ENCODE assay signal across 21 cellular contexts in genomic region chr7:146478975-146479492, GRCh38.
A peak's percentile ranks its signal among the peaks of the same experiment; 100 is the strongest.
DNase-seq lines count a peak whose midpoint lies in the region; ATAC-seq and TF ChIP-seq lines count a peak whose summit lies in the region.
"Had no signal": no experiment of that assay in that cellular context is flagged by ENCODE, and none has a peak within 500 bp of the region (broad histone marks: within the 10 kb centered on the region; RNA-seq: fewer than 3 reads in every experiment).

No MANE protein-coding gene starts in this region.

- H3K9me3 Mint-ChIP-seq in activated naive CD4-positive, alpha-beta T cell treated with anti-CD3 and anti-CD28 coated beads for 36 hours, result peaks cover 2% of the 10 kb centered on the region

- H3K36me3 ChIP-seq in osteoblast (ENCODE audit: insufficient read depth, low read length) (no peaks in the 10 kb centered on the region), aorta (ENCODE audit: control insufficient read depth in 1 of 2, insufficient read depth in 2 of 2, low read length in 1 of 2) (no peaks in the 10 kb centered on the region)
- H3K36me3 ChIP-seq: SJSA1 had no signal

- no peaks in the 10 kb centered on the region for H3K36me3 Mint-ChIP-seq in activated naive CD4-positive, alpha-beta T cell treated with anti-CD3 and anti-CD28 coated beads for 36 hours (ENCODE audit: low read depth)
- H3K36me3 Mint-ChIP-seq: CD8-positive, alpha-beta memory T cell had no signal

- no peaks in the 10 kb centered on the region for H3K4me1 Mint-ChIP-seq in activated naive CD4-positive, alpha-beta T cell treated with anti-CD3 and anti-CD28 coated beads for 36 hours (ENCODE audit: low read depth)
- H3K4me1 Mint-ChIP-seq: CD8-positive, alpha-beta memory T cell had no signal

- DNase-seq in NCI-H2029 (lab: John Stamatoyannopoulos, UW) (peak; percentile 33), NCI-H2029 treated with DMSO at 0.1 percent for 48 hours (lab: John Stamatoyannopoulos, UW) (no peak), DMS153 treated with DMSO at 0.1 percent for 48 hours (lab: John Stamatoyannopoulos, UW; ENCODE audit: unreplicated experiment) (peak; percentile 18), NCI-H69 (lab: John Stamatoyannopoulos, UW) (peak; percentile 26), osteoblast (ENCODE audit: insufficient read length, low spot score, missing footprints) (peak; percentile 66), aorta (no peak)
- DNase-seq in activated naive CD4-positive, alpha-beta T cell treated with anti-CD3 and anti-CD28 coated beads for 36 hours, result no peak
- DNase-seq: C1 segment of cervical spinal cord; CD8-positive, alpha-beta memory T cell; GDM1; H7; Karpas-422; NCI-H1092; NCI-H1694 treated with DMSO at 0.1 percent for 48 hours; NCI-H2171 treated with DMSO at 0.1 percent for 48 hours; NCI-H82; PC-9; SW 1271; T-helper 2 cell had no signal

- H3K4me3 ChIP-seq in osteoblast (ENCODE audit: insufficient read depth, low read length) (no peak overlapping the region), aorta (ENCODE audit: low read length in 2 of 2) (no peak overlapping the region)
- H3K4me3 ChIP-seq: A549, PC-9, SJSA1 had no signal

- no peaks in the 10 kb centered on the region for H3K4me1 ChIP-seq in osteoblast (ENCODE audit: insufficient read depth, low read length)
- H3K4me1 ChIP-seq in aorta (ENCODE audit: control insufficient read depth in 1 of 2, insufficient read depth in 2 of 2, low read length in 2 of 2), result no peaks in the 10 kb centered on the region
- H3K4me1 ChIP-seq: A549, SJSA1 had no signal

- H3K9me3 ChIP-seq in osteoblast (ENCODE audit: low read depth, low read length), result no peaks in the 10 kb centered on the region
- H3K9me3 ChIP-seq in aorta (ENCODE audit: control insufficient read depth, low read length), result no peaks in the 10 kb centered on the region
- H3K9me3 ChIP-seq: A549 had no signal

- no peak for TF ChIP-seq CTCF in osteoblast (IDR thresholded peaks at IDR 0.05; ENCODE audit: extremely low read depth, low read depth, low read length)

- no peak overlapping the region for H3K4me3 Mint-ChIP-seq in activated naive CD4-positive, alpha-beta T cell treated with anti-CD3 and anti-CD28 coated beads for 36 hours
- H3K4me3 Mint-ChIP-seq: CD8-positive, alpha-beta memory T cell had no signal

- CTCF ChIA-PET in activated naive CD4-positive, alpha-beta T cell treated with anti-CD3 and anti-CD28 coated beads for 36 hours (lab: Charles Lee), result no interaction called here

- no peaks in the 10 kb centered on the region for H3K79me2 ChIP-seq in osteoblast (ENCODE audit: insufficient read depth, low read length)

- no peaks in the 10 kb centered on the region for H3K27me3 Mint-ChIP-seq in activated naive CD4-positive, alpha-beta T cell treated with anti-CD3 and anti-CD28 coated beads for 36 hours (ENCODE audit: low read depth)
- H3K27me3 Mint-ChIP-seq: CD8-positive, alpha-beta memory T cell had no signal

- H3K4me2 ChIP-seq in osteoblast (ENCODE audit: insufficient read depth, low read length), result no peak overlapping the region
- H3K4me2 ChIP-seq: A549, PC-9 had no signal

- ATAC-seq in aorta (ENCODE audit: low FRiP score), result no peak
- ATAC-seq: A549 had no signal

- 68% methylated on average over 3 of the region's 3 CpGs for WGBS in aorta, 2 donors

- intact Hi-C loops in aorta (cut with DNase I), result no loop called here
- intact Hi-C loops in activated naive CD4-positive, alpha-beta T cell treated with anti-CD3 and anti-CD28 coated beads for 36 hours (cut with micrococcal nuclease), result no loop called here

- no peak overlapping the region for H3K27ac ChIP-seq in osteoblast (ENCODE audit: low read depth, low read length)
- no peak overlapping the region for H3K27ac ChIP-seq in aorta (ENCODE audit: low read depth in 1 of 2, low read length in 2 of 2)
- H3K27ac ChIP-seq: A549, PC-9, SJSA1 had no signal

- no peak overlapping the region for H3K27ac Mint-ChIP-seq in activated naive CD4-positive, alpha-beta T cell treated with anti-CD3 and anti-CD28 coated beads for 36 hours
- H3K27ac Mint-ChIP-seq: CD8-positive, alpha-beta memory T cell had no signal

- H4K20me1 ChIP-seq in osteoblast (ENCODE audit: insufficient read depth, low read length), result no peaks in the 10 kb centered on the region

- H3K27me3 ChIP-seq in osteoblast (ENCODE audit: insufficient read depth, low read length) (no peaks in the 10 kb centered on the region), aorta (ENCODE audit: control insufficient read depth in 1 of 2, insufficient read depth in 2 of 2, low read length in 1 of 2) (no peaks in the 10 kb centered on the region)
- H3K27me3 ChIP-seq: SJSA1 had no signal

- no peak overlapping the region for H2AFZ ChIP-seq in osteoblast (ENCODE audit: low read length)
- H2AFZ ChIP-seq: PC-9 had no signal

Comparison
In these comparisons a context has a peak if more than half of its experiments do, and no peak if none do; other contexts are left out.
1. DNase-seq: peak in NCI-H2029 (single experiment), DMS153 treated with DMSO at 0.1 percent for 48 hours (single experiment), NCI-H69 (single experiment) and osteoblast (single experiment); none in NCI-H2029 treated with DMSO at 0.1 percent for 48 hours (single experiment), aorta (0 of 2) and activated naive CD4-positive, alpha-beta T cell treated with anti-CD3 and anti-CD28 coated beads for 36 hours (single experiment).